In the genomic region with DNA sequence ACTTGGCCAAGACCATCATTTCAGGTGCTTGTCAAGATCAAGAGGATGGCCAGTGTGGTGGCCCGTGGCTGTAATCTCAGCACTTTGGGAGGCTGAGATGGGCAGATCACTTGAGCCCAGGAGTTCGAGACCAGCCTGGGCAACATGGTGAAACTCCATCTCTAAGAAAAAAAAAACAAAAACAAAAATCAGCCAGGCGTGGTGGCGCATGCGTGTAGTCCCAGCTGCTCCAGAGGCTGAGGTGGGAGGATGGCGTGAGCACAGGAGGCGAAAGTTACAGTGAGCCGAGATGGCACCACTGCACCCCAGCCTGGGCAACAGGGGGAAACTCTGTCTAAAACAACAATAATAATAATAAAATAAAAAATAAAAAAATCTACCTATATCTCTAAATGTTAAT, we compare ENCODE assay signal across 29 cellular contexts. TPM values are rescaled to one million over a fixed set of nuclear protein-coding genes. Genes with fewer than 3 reads are reported as not detected.
"Had no signal": no experiment of that assay in that cellular context is flagged by ENCODE, and none has a peak within 500 bp of the region (broad histone marks: within the 10 kb centered on the region; RNA-seq: fewer than 3 reads in every experiment).

No MANE protein-coding gene starts in this region.

- DNase-seq: IMR-90; MV-4-11; NCI-H1048; NCI-H1105; NCI-H1417; NCI-H1436 treated with DMSO at 0.1 percent for 48 hours; NCI-H1694; NCI-H187 treated with DMSO at 0.1 percent for 48 hours; NCI-H2029 treated with DMSO at 0.1 percent for 48 hours; NCI-H226; NCI-H446; NCI-H510A; NCI-H524 treated with DMSO at 0.1 percent for 48 hours; NCI-H69; NCI-H774; NK-92 treated with Interleukin-12 subunit alpha and Interleukin-12 subunit beta, amount 100 ng/mL, for 24 hours; PC-3; SHP77 treated with DMSO at 0.1 percent for 48 hours; SJCRH30 had no signal

- H3K27ac ChIP-seq: KMS-11, RWPE1, SJCRH30 had no signal

- H3K36me3 ChIP-seq: SJCRH30 had no signal

- ATAC-seq: HepG2, Panc1, PC-3, Right ventricle myocardium inferior, SK-N-SH treated with all-trans-retinoic acid at 6 μM for 48 hours had no signal

- H3K27me3 ChIP-seq: SJCRH30 had no signal

- H3K4me3 ChIP-seq: SJCRH30 had no signal

- H3K9me3 ChIP-seq: SJCRH30 had no signal

RNA-seq across cellular contexts. Expression of a gene that starts 15.0 kb away (rescaled TPM):
- total RNA-seq: HepG2, HT1080, IMR-90, LHCN-M2, MCF 10A, OCI-LY7, PC-3, Right ventricle myocardium inferior, SJCRH30 had no signal
